Comparison of ENCODE assay signal across 24 cellular contexts in genomic region chr1:59687081-59687480, GRCh38.
DNase-seq lines count a peak whose midpoint lies in the region; ATAC-seq and TF ChIP-seq lines count a peak whose summit lies in the region.
"Had no signal": no experiment of that assay in that cellular context is flagged by ENCODE, and none has a peak within 500 bp of the region (broad histone marks: within the 10 kb centered on the region; RNA-seq: fewer than 3 reads in every experiment).

No MANE protein-coding gene starts in this region.

- DNase-seq in DMS 273 treated with DMSO at 0.1 percent for 48 hours (lab: John Stamatoyannopoulos, UW) (peak; percentile 62), NCI-H1694 treated with DMSO at 0.1 percent for 48 hours (lab: John Stamatoyannopoulos, UW) (peak; percentile 93), prostate gland (ENCODE audit: low spot score) (no peak), SW480 (ENCODE audit: low spot score) (no peak)
- DNase-seq: activated CD4-positive, alpha-beta T cell treated with anti-CD3 and anti-CD28 coated beads, Interleukin-2, amount 50 U/mL, for 48 hours; activated CD8-positive, alpha-beta memory T cell treated with anti-CD3 and anti-CD28 coated beads, Interleukin-2, amount 50 U/mL, for 48 hours; activated effector memory CD4-positive, alpha-beta T cell treated with Interleukin-2 at 50 U/mL for 16 hours; activated naive CD8-positive, alpha-beta T cell treated with anti-CD3 and anti-CD28 coated beads, Interleukin-2, amount 50 U/mL, for 24 hours; body of pancreas; esophagus squamous epithelium; NCI-H1417 treated with DMSO at 0.1 percent for 48 hours; NCI-H2227 treated with DMSO at 0.1 percent for 48 hours; nucleus accumbens; retina; T-helper 9 cell; upper lobe of right lung had no signal

- H3K4me3 ChIP-seq in prostate gland: no peak overlapping the region
- H3K4me3 ChIP-seq: body of pancreas, esophagus squamous epithelium, gastroesophageal sphincter, upper lobe of right lung had no signal

- no peak for TF ChIP-seq POLR2A in prostate gland (IDR thresholded peaks at IDR 0.05)

- TF ChIP-seq CTCF in VCaP (conservative IDR thresholded peaks at IDR 0.05): no peak
- no peak for TF ChIP-seq CTCF in prostate gland (IDR thresholded peaks at IDR 0.05)

- no peaks in the 10 kb centered on the region for H3K4me1 ChIP-seq in prostate gland (replicated peaks)

- ATAC-seq in HG03135 (IDR thresholded peaks at IDR 0.05; ENCODE audit: unreplicated experiment) (no peak), GM18870 (IDR thresholded peaks at IDR 0.05; ENCODE audit: unreplicated experiment) (no peak)
- ATAC-seq: activated naive CD8-positive, alpha-beta T cell treated with anti-CD3 and anti-CD28 coated beads, Interleukin-2, amount 50 U/mL, for 24 hours; body of pancreas; gastroesophageal sphincter; upper lobe of right lung; WTC11 had no signal

- H3K27me3 ChIP-seq in prostate gland (replicated peaks; ENCODE audit: insufficient read depth): no peaks in the 10 kb centered on the region
- H3K27me3 ChIP-seq: body of pancreas, esophagus squamous epithelium, gastroesophageal sphincter, upper lobe of right lung had no signal

- no peaks in the 10 kb centered on the region for H3K9me3 ChIP-seq in prostate gland
- H3K9me3 ChIP-seq: body of pancreas, esophagus squamous epithelium, gastroesophageal sphincter, upper lobe of right lung had no signal

- 77% methylated on average over 2 of the region's 2 CpGs for WGBS in prostate gland

- H3K27ac ChIP-seq in VCaP (peak overlapping the region; percentile 42; the same call in 1 of the 2 replicates), prostate gland (peak overlapping the region; percentile 15 to 26)
- H3K27ac ChIP-seq: body of pancreas, C4-2B, esophagus squamous epithelium, HL-60, RWPE1, upper lobe of right lung had no signal

- no peaks in the 10 kb centered on the region for H3K36me3 ChIP-seq in prostate gland
- H3K36me3 ChIP-seq: esophagus squamous epithelium, gastroesophageal sphincter, upper lobe of right lung had no signal

- intact Hi-C loops in prostate gland (cut with DNase I): loop anchor here (5.0 to 10.0 kb wide), 3 partner anchors 90 to 245 kb away; no protein-coding TSS in a partner anchor

Comparison
In these comparisons a context has a peak if more than half of its experiments do, and no peak if none do; other contexts are left out.
1. DNase-seq: peak in DMS 273 treated with DMSO at 0.1 percent for 48 hours (single experiment) and NCI-H1694 treated with DMSO at 0.1 percent for 48 hours (single experiment); none in prostate gland (single experiment) and SW480 (single experiment).